In genomic region chr3:66253790-66254620, GRCh38 we compare ENCODE assay signal across 1 cellular context.
TF ChIP-seq lines count a peak whose summit lies in the region.

No MANE protein-coding gene starts in this region.

TF ChIP-seq in Ishikawa, 13 proteins besides CTCF, POLR2A, EP300 and RAD21 (continued from another document):
- no peak for TF ChIP-seq REST (IDR thresholded peaks at IDR 0.05; ENCODE audit: low read depth)
- TF ChIP-seq TAF1 (IDR thresholded peaks at IDR 0.05; ENCODE audit: low read depth), result no peak
- TF ChIP-seq USF1 (IDR thresholded peaks at IDR 0.05), result no peak
- TF ChIP-seq MAX (IDR thresholded peaks at IDR 0.05), result no peak
